13 cellular contexts compared by ENCODE assay signal in the genomic region with DNA sequence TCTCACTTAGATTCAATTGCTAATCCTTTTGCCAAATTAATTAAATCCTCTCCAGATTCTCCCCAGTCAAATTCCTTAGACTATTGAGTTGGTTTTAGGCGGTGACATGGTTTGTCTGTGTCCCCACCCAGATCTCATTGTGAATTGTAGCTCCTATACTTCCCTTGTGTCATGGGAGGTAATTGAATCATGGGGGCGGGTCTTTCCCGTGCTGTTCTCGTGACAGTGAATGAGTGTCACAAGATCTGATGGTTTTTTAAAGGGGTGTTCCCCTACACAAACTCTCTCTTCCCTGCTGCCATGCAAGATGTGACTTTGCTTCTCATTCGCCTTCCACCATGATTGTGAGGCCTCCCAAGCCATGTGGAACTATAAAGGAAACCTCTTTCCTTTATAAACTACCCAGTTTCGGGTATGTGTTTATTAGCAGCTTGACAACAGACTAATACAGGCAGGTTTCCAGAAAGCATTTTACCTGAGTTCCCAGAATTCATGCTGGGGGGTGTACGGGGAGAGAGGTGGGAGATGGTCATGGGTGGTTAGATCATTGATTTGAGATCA. TPM values are rescaled to one million over a fixed set of nuclear protein-coding genes. Genes with fewer than 3 reads are reported as not detected.
DNase-seq lines count a peak whose midpoint lies in the region; ATAC-seq and TF ChIP-seq lines count a peak whose summit lies in the region.
"Had no signal": no experiment of that assay in that cellular context is flagged by ENCODE, and none has a peak within 500 bp of the region (broad histone marks: within the 10 kb centered on the region; RNA-seq: fewer than 3 reads in every experiment).

No MANE protein-coding gene starts in this region.

- H3K4me3 ChIP-seq in HEK293 (ENCODE audit: low read depth, low read length) (no peak overlapping the region), left lung (no peak overlapping the region), testis (no peak overlapping the region)
- H3K4me3 ChIP-seq: GM12878, smooth muscle cell had no signal

- POLR2A ChIA-PET in HEK293 (lab: Yijun Ruan, JAX), result no interaction called here

- H3K4me1 ChIP-seq in HEK293 (ENCODE audit: control insufficient read depth, insufficient read depth, low read length), result peaks cover 8% of the 10 kb centered on the region; the same call in 1 of the 2 replicates
- H3K4me1 ChIP-seq in left lung, result peaks cover 5 to 36% of the 10 kb centered on the region in 2 donors
- peaks cover 7% of the 10 kb centered on the region for H3K4me1 ChIP-seq in testis

- intact Hi-C loops in left lung (cut with DNase I) (no loop called here), testis (cut with DNase I; ENCODE audit: low total_unique reads) (no loop called here)

- H3K36me3 ChIP-seq in HEK293 (ENCODE audit: control insufficient read depth in 2 of 2, insufficient read depth in 1 of 2, low read length in 2 of 2) (no peaks in the 10 kb centered on the region), left lung (peaks cover 0 to 25% of the 10 kb centered on the region in 2 donors), testis (ENCODE audit: low read depth, missing control alignments) (no peaks in the 10 kb centered on the region)

- CTCF ChIA-PET in HEK293 (lab: Yijun Ruan, JAX), result interaction anchor here (0.7 to 9.3 kb wide), 13 partner anchors 14 to 276 kb away, joined by 3 to 167 read pairs (median 4); no protein-coding TSS in a partner anchor

- H3K9me3 ChIP-seq in HEK293 (ENCODE audit: control insufficient read depth, insufficient read depth, low read depth, low read length), result no peaks in the 10 kb centered on the region
- no peaks in the 10 kb centered on the region for H3K9me3 ChIP-seq in left lung
- H3K9me3 ChIP-seq in testis, result no peaks in the 10 kb centered on the region

- H3K27me3 ChIP-seq in left lung, result no peaks in the 10 kb centered on the region
- no peaks in the 10 kb centered on the region for H3K27me3 ChIP-seq in testis

- peak; percentile 56 for DNase-seq in A172 (ENCODE audit: low spot score)
- no peak for DNase-seq in caudate nucleus (lab: John Stamatoyannopoulos, UW)
- peak in 1 of 2 donors; percentile 48 for DNase-seq in left lung
- no peak for DNase-seq in pons (ENCODE audit: low spot score)
- DNase-seq in testis, result no peak
- DNase-seq: CD4-positive, alpha-beta memory T cell; NCI-H1694 treated with DMSO at 0.1 percent for 48 hours had no signal

- TF ChIP-seq POLR2A in testis (IDR thresholded peaks at IDR 0.05) (no peak), GM18505 (IDR thresholded peaks at IDR 0.05; ENCODE audit: borderline replicate concordance, extremely low read depth, insufficient read depth, insufficient read length) (no peak)

- 86% methylated on average over 7 of the region's 7 CpGs for WGBS in testis, 2 donors

- TF ChIP-seq CTCF in HEK293 (tag by site-specific recombination; IDR thresholded peaks at IDR 0.05), result no peak
- no peak for TF ChIP-seq CTCF in left lung (IDR thresholded peaks at IDR 0.05)
- no peak for TF ChIP-seq CTCF in testis (IDR thresholded peaks at IDR 0.05)

- H3K27ac ChIP-seq in HEK293 (ENCODE audit: extremely low read depth, low read depth, low read length) (no peak overlapping the region), caudate nucleus (ENCODE audit: low read depth, low read length) (peak overlapping the region; percentile 65), left lung (peak overlapping the region; percentile 75 to 77), testis (no peak overlapping the region)

- ATAC-seq in left lung, result peak; percentile 33
- no peak for ATAC-seq in GM21723 (IDR thresholded peaks at IDR 0.05; ENCODE audit: unreplicated experiment)
- ATAC-seq in GM18505 (IDR thresholded peaks at IDR 0.05; ENCODE audit: unreplicated experiment), result no peak
- ATAC-seq: Panc1 had no signal

TF ChIP-seq in HEK293, 187 proteins besides CTCF, POLR2A, EP300 and RAD21:
- no peak for TF ChIP-seq ZNF791 (tag by site-specific recombination; IDR thresholded peaks at IDR 0.05)
- peak; percentile 38; the same call in 1 of the 2 replicates for TF ChIP-seq KLF1 (tag by site-specific recombination; IDR thresholded peaks at IDR 0.05)
- TF ChIP-seq, protein P1, sequence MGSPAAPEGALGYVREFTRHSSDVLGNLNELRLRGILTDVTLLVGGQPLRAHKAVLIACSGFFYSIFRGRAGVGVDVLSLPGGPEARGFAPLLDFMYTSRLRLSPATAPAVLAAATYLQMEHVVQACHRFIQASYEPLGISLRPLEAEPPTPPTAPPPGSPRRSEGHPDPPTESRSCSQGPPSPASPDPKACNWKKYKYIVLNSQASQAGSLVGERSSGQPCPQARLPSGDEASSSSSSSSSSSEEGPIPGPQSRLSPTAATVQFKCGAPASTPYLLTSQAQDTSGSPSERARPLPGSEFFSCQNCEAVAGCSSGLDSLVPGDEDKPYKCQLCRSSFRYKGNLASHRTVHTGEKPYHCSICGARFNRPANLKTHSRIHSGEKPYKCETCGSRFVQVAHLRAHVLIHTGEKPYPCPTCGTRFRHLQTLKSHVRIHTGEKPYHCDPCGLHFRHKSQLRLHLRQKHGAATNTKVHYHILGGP (tag by site-specific recombination; IDR thresholded peaks at IDR 0.05), result no peak
- TF ChIP-seq FEZF1 (tag by site-specific recombination; IDR thresholded peaks at IDR 0.05), result no peak
- no peak for TF ChIP-seq KLF16 (tag by site-specific recombination; IDR thresholded peaks at IDR 0.05)
- no peak for TF ChIP-seq ZNF335 (tag by site-specific recombination; conservative IDR thresholded peaks at IDR 0.05)
- TF ChIP-seq, protein P2, sequence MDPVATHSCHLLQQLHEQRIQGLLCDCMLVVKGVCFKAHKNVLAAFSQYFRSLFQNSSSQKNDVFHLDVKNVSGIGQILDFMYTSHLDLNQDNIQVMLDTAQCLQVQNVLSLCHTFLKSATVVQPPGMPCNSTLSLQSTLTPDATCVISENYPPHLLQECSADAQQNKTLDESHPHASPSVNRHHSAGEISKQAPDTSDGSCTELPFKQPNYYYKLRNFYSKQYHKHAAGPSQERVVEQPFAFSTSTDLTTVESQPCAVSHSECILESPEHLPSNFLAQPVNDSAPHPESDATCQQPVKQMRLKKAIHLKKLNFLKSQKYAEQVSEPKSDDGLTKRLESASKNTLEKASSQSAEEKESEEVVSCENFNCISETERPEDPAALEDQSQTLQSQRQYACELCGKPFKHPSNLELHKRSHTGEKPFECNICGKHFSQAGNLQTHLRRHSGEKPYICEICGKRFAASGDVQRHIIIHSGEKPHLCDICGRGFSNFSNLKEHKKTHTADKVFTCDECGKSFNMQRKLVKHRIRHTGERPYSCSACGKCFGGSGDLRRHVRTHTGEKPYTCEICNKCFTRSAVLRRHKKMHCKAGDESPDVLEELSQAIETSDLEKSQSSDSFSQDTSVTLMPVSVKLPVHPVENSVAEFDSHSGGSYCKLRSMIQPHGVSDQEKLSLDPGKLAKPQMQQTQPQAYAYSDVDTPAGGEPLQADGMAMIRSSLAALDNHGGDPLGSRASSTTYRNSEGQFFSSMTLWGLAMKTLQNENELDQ (tag by site-specific recombination; IDR thresholded peaks at IDR 0.05; ENCODE audit: low read depth), result no peak

RNA-seq across cellular contexts. Expression of a gene that starts 44.7 kb away (rescaled TPM):
- 122 and 139 TPM in 2 replicates for total RNA-seq in A172 (2014; rRNA removed; shearing (Covaris generic))
- total RNA-seq in left lung (100 to 1,000 TPM; 102 to 131 TPM), testis (100 to 1,000 TPM; 110 to 115 TPM)
- 104 TPM for polyA plus RNA-seq in testis (ENCODE audit: insufficient read depth, low read depth, low replicate concordance)

RNA-seq across cellular contexts. Expression of a gene that starts 45.4 kb away (rescaled TPM):
- total RNA-seq in A172 (2014; rRNA removed; shearing (Covaris generic)), result 121 and 147 TPM in 2 replicates
- total RNA-seq in left lung, result 10 to 100 TPM; 41.9 to 42.9 TPM
- 10 to 100 TPM; 14.7 to 17.8 TPM for total RNA-seq in testis
- polyA plus RNA-seq in testis (ENCODE audit: insufficient read depth, low read depth, low replicate concordance), result 21.8 TPM

Comparison
In these comparisons a context has a peak if more than half of its experiments do, and no peak if none do; other contexts are left out.
1. H3K27ac ChIP-seq: peak in caudate nucleus (single experiment) and left lung (2 of 2); none in HEK293 (single experiment) and testis (0 of 2).